In genomic region chr1:210751911-210752310, GRCh38 we compare ENCODE assay signal across 7 cellular contexts.
"Had no signal": no experiment of that assay in that cellular context is flagged by ENCODE, and none has a peak within 500 bp of the region (broad histone marks: within the 10 kb centered on the region; RNA-seq: fewer than 3 reads in every experiment).

No MANE protein-coding gene starts in this region.

- ATAC-seq: HepG2, K562 had no signal

- H3K4me1 Mint-ChIP-seq: IgD-negative memory B cell had no signal

- H3K9me3 Mint-ChIP-seq: IgD-negative memory B cell had no signal

- FAIRE-seq: HepG2, HTR-8/SVneo, K562 had no signal

- H3K27ac ChIP-seq: HL-60 had no signal

- DNase-seq: IMR-90, KBM-7 had no signal

- H3K36me3 Mint-ChIP-seq: IgD-negative memory B cell had no signal

- H3K4me3 Mint-ChIP-seq: IgD-negative memory B cell had no signal

- H3K4me3 ChIP-seq: K562 had no signal
